22 cellular contexts compared by ENCODE assay signal in the genomic region with DNA sequence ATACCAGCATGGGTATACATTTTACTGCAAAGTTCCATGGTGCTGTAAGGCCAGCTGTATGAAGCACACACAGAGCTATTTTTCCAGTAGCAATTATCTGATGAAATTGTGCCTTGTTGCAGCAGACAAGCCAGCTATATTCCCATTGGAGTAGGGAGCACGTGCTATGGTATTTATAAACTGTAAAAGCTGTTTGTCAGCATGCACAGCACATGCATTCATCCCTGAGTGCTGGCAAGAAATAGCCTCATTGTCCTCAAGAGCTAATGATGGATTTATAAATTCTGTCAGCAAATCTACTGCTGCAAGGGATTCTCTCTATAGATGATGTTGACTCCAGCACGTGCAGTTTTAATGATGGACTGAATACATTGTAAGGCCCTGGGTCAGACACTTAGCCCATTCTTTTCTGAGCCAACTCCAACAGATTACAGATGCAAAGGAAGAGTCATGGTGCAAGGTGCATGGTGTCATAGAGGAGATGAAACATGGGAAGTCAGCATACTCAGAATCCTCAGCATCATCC.
DNase-seq lines count a peak whose midpoint lies in the region; ATAC-seq and TF ChIP-seq lines count a peak whose summit lies in the region.
"Had no signal": no experiment of that assay in that cellular context is flagged by ENCODE, and none has a peak within 500 bp of the region (broad histone marks: within the 10 kb centered on the region; RNA-seq: fewer than 3 reads in every experiment).

No MANE protein-coding gene starts in this region.

- no peaks in the 10 kb centered on the region for H3K9me3 Mint-ChIP-seq in activated CD8-positive, alpha-beta T cell treated with anti-CD3 and anti-CD28 coated beads for 36 hours

- peaks cover 4% of the 10 kb centered on the region for H3K27me3 Mint-ChIP-seq in activated CD8-positive, alpha-beta T cell treated with anti-CD3 and anti-CD28 coated beads for 36 hours

- CTCF ChIA-PET in activated CD8-positive, alpha-beta T cell treated with anti-CD3 and anti-CD28 coated beads for 36 hours (lab: Charles Lee): no interaction called here

- H3K36me3 Mint-ChIP-seq in activated CD8-positive, alpha-beta T cell treated with anti-CD3 and anti-CD28 coated beads for 36 hours (ENCODE audit: low read depth): no peaks in the 10 kb centered on the region
- H3K36me3 Mint-ChIP-seq: CD14-positive monocyte; CD8-positive, alpha-beta memory T cell had no signal

- intact Hi-C loops in activated CD8-positive, alpha-beta T cell treated with anti-CD3 and anti-CD28 coated beads for 36 hours (cut with micrococcal nuclease): no loop called here

- POLR2A ChIA-PET in activated CD8-positive, alpha-beta T cell treated with anti-CD3 and anti-CD28 coated beads for 36 hours (lab: Charles Lee): no interaction called here

- no peaks in the 10 kb centered on the region for H3K4me1 Mint-ChIP-seq in activated CD8-positive, alpha-beta T cell treated with anti-CD3 and anti-CD28 coated beads for 36 hours (ENCODE audit: low read depth)
- H3K4me1 Mint-ChIP-seq: CD14-positive monocyte; CD8-positive, alpha-beta memory T cell had no signal

- H3K4me3 Mint-ChIP-seq in activated CD8-positive, alpha-beta T cell treated with anti-CD3 and anti-CD28 coated beads for 36 hours: no peak overlapping the region
- H3K4me3 Mint-ChIP-seq: CD14-positive monocyte; CD4-positive, alpha-beta T cell; CD8-positive, alpha-beta memory T cell had no signal

- DNase-seq in COLO829 (ENCODE audit: low spot score) (peak; percentile 82), NCI-H2227 treated with DMSO at 0.1 percent for 48 hours (lab: John Stamatoyannopoulos, UW) (peak; percentile 43), epidermal melanocyte (ENCODE audit: insufficient read length, low spot score) (peak; percentile 72), foreskin melanocyte (peak; percentile 96), AG20443 (ENCODE audit: low spot score) (no peak)
- no peak for DNase-seq in activated CD8-positive, alpha-beta T cell treated with anti-CD3 and anti-CD28 coated beads for 36 hours
- no peak for DNase-seq in activated CD8-positive, alpha-beta memory T cell treated with anti-CD3 and anti-CD28 coated beads for 24 hours
- DNase-seq: 8988T; AML-193; BE2C; Calu3; CD4-positive, alpha-beta T cell; CD8-positive, alpha-beta memory T cell; COR-L47; DMS53; DMS79 treated with DMSO at 0.1 percent for 48 hours; GF-D8; GM23248; H7; HCEC 1CT had no signal

- no peak for ATAC-seq in activated CD8-positive, alpha-beta T cell treated with anti-CD3 and anti-CD28 coated beads for 36 hours
- ATAC-seq in GM21447 (IDR thresholded peaks at IDR 0.05; ENCODE audit: unreplicated experiment): no peak

- TF ChIP-seq CTCF in activated CD8-positive, alpha-beta T cell treated with anti-CD3 and anti-CD28 coated beads for 36 hours (IDR thresholded peaks at IDR 0.05): no peak

- no peak overlapping the region for H3K27ac Mint-ChIP-seq in activated CD8-positive, alpha-beta T cell treated with anti-CD3 and anti-CD28 coated beads for 36 hours
- H3K27ac Mint-ChIP-seq: CD14-positive monocyte; CD4-positive, alpha-beta T cell; CD8-positive, alpha-beta memory T cell had no signal

Comparison
In these comparisons a context has a peak if more than half of its experiments do, and no peak if none do; other contexts are left out.
1. DNase-seq: peak in COLO829 (single experiment), NCI-H2227 treated with DMSO at 0.1 percent for 48 hours (single experiment), epidermal melanocyte (single experiment) and foreskin melanocyte (single experiment); none in activated CD8-positive, alpha-beta T cell treated with anti-CD3 and anti-CD28 coated beads for 36 hours (single experiment), activated CD8-positive, alpha-beta memory T cell treated with anti-CD3 and anti-CD28 coated beads for 24 hours (single experiment) and AG20443 (single experiment).